8 cellular contexts compared by ENCODE assay signal in genomic region chr1:167220537-167221125, GRCh38. TPM values are rescaled to one million over a fixed set of nuclear protein-coding genes. Genes with fewer than 3 reads are reported as not detected.
DNase-seq lines count a peak whose midpoint lies in the region; ATAC-seq and TF ChIP-seq lines count a peak whose summit lies in the region.

TSS of gene POU2F1 (plus strand) at chr1:167220886. CDS start at chr1:167220898, 12 bp downstream.

- peak within 1 kb of the TSS; percentile 92 for H3K4me3 ChIP-seq in epithelial cell of proximal tubule (ENCODE audit: low read depth, low read length)

- peak; percentile 52 for ATAC-seq in GM21576 (IDR thresholded peaks at IDR 0.05; ENCODE audit: unreplicated experiment)

- no peak for TF ChIP-seq EP300 in Ishikawa (IDR thresholded peaks at IDR 0.05; ENCODE audit: borderline replicate concordance)

- DNase-seq in DMS153 treated with DMSO at 0.1 percent for 48 hours (lab: John Stamatoyannopoulos, UW; ENCODE audit: unreplicated experiment) (peak; percentile 100), OCI-M2 (lab: John Stamatoyannopoulos, UW; ENCODE audit: unreplicated experiment) (peak; percentile 72), activated T-cell treated with anti-CD3 and anti-CD28 coated beads for 48 hours (ENCODE audit: low read depth) (peak; percentile 98), epithelial cell of proximal tubule (ENCODE audit: low read depth) (peak; percentile 71), mucosa of gallbladder (ENCODE audit: low spot score) (peak; percentile 99)
- peak; percentile 97 for DNase-seq in stimulated activated CD8-positive, alpha-beta memory T cell treated with anti-CD3 and anti-CD28 coated beads, Interleukin-4, amount 100 ng/mL, for 4 hours (ENCODE audit: low read depth in 2 of 2, low spot score in 1 of 2)

- TF ChIP-seq RAD21 in Ishikawa (IDR thresholded peaks at IDR 0.05; ENCODE audit: low read depth), result no peak

- TF ChIP-seq CTCF in epithelial cell of proximal tubule (conservative IDR thresholded peaks at IDR 0.05; ENCODE audit: low read depth, low read length), result peak; percentile 66

TF ChIP-seq in Ishikawa, 13 proteins besides CTCF, POLR2A, EP300 and RAD21:
- TF ChIP-seq TCF12 (IDR thresholded peaks at IDR 0.05; ENCODE audit: low read depth), result no peak
- TF ChIP-seq YY1 (IDR thresholded peaks at IDR 0.05; ENCODE audit: low read depth), result peak; percentile 90
- TF ChIP-seq USF1 (IDR thresholded peaks at IDR 0.05), result no peak
- peak; percentile 55 for TF ChIP-seq TAF1 (IDR thresholded peaks at IDR 0.05; ENCODE audit: low read depth)
- TF ChIP-seq ZBTB7A (IDR thresholded peaks at IDR 0.05; ENCODE audit: low read depth), result no peak
- no peak for TF ChIP-seq CREB1 (IDR thresholded peaks at IDR 0.05; ENCODE audit: low read depth)

RNA-seq across cellular contexts. Expression of gene POU2F1, which starts in this region (rescaled TPM):
- total RNA-seq in epithelial cell of proximal tubule (4.7 and 7.2 TPM in 2 replicates), mucosa of gallbladder (12.5 TPM)

Comparison
In these comparisons a context has a peak if more than half of its experiments do, and no peak if none do; other contexts are left out.
1. Peak in every context shown above with its lines: DNase-seq, ATAC-seq and H3K4me3 ChIP-seq.